8 cellular contexts compared by ENCODE assay signal in the genomic region with DNA sequence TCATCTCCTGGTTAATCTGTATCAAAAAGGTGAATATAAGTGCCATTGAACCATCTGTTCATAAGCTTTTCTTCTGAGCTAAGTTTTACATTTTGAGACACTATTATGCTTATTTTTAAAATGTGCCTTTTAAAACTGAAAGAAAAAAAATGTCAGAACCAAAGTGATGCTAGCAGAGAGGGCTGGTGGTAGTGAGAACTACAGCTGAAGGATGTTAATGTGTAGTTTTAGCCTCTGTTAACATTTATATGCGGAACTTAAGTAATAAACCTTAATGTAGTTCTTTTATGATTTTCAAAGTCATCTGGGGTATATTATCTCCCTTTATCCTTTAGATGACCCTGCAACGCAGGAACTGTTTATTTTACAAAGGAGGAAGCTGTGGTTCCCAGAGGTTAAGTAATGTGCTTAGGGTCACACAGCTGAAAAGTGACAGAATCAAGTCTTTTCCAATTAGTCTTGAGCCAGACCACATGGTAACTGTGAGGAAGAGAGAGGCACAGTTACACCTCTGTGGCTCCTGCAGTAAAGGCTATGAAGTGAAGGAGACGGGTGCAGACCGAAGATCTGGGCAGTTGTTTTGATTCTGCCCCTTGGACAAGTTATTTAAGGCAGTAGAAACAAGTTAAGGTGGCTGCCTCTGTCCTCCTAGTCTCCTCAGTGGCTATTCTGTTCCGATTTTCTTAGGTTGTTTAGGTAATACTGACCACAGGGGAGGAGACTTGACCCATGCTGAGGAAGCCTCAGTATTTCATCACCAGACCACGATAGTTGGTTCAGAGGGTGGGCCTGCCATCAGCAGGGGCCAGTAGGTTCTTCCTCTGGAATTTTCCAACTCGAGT. TPM values are rescaled to one million over a fixed set of nuclear protein-coding genes. Genes with fewer than 3 reads are reported as not detected.
DNase-seq lines count a peak whose midpoint lies in the region; ATAC-seq and TF ChIP-seq lines count a peak whose summit lies in the region.

No MANE protein-coding gene starts in this region.

- no peak for DNase-seq in Right ventricle myocardium inferior (ENCODE audit: missing footprints)
- DNase-seq in right atrium auricular region (ENCODE audit: low spot score): no peak
- DNase-seq in amniotic epithelial cell (ENCODE audit: low read depth): peak; percentile 87
- no peak for DNase-seq in cerebellum (ENCODE audit: low spot score)
- DNase-seq in activated CD4-positive, alpha-beta T cell treated with anti-CD3 and anti-CD28 coated beads, Interleukin-2, amount 50 U/mL, for 48 hours: no peak
- DNase-seq in stimulated activated CD4-positive, alpha-beta T cell treated with anti-CD3 and anti-CD28 coated beads, Interleukin-12 subunit alpha, Interleukin-12 subunit beta, amount 100 ng/mL, for 4 hours: no peak

- ATAC-seq in Right ventricle myocardium inferior (peak; percentile 82), HG03457 (IDR thresholded peaks at IDR 0.05; ENCODE audit: unreplicated experiment) (peak; percentile 70)

- no peaks in the 10 kb centered on the region for H3K36me3 ChIP-seq in right atrium auricular region
- no peaks in the 10 kb centered on the region for H3K36me3 ChIP-seq in neutrophil

- H3K4me3 ChIP-seq in right atrium auricular region (no peak overlapping the region), neutrophil (ENCODE audit: low read depth in 1 of 2, low read length in 1 of 2) (peak overlapping the region; percentile 49 to 54)

- H3K27ac ChIP-seq in right atrium auricular region (no peak overlapping the region), neutrophil (peak overlapping the region; percentile 95)

- no peaks in the 10 kb centered on the region for H3K4me1 ChIP-seq in right atrium auricular region
- peaks cover 80 to 96% of the 10 kb centered on the region in 2 experiments for H3K4me1 ChIP-seq in neutrophil (ENCODE audit: control insufficient read depth in 1 of 2, insufficient read depth in 1 of 2, low read depth in 1 of 2, low read length in 1 of 2)

- intact Hi-C loops in Right ventricle myocardium inferior (cut with DNase I): no loop called here

- no peaks in the 10 kb centered on the region for H3K27me3 ChIP-seq in right atrium auricular region
- H3K27me3 ChIP-seq in neutrophil: no peaks in the 10 kb centered on the region

- no peak for TF ChIP-seq CTCF in right atrium auricular region (IDR thresholded peaks at IDR 0.05)
- no peak for TF ChIP-seq CTCF in neutrophil (IDR thresholded peaks at IDR 0.05)

- H3K9me3 ChIP-seq in right atrium auricular region (no peaks in the 10 kb centered on the region), neutrophil (no peaks in the 10 kb centered on the region)

RNA-seq across cellular contexts. Expression of gene GNG2, which starts 23.9 kb away (rescaled TPM):
- total RNA-seq in Right ventricle myocardium inferior (15.5 TPM), right atrium auricular region (1 to 10 TPM; 5.9 to 6.3 TPM), cerebellum (405 TPM)

Comparison
In these comparisons a context has a peak if more than half of its experiments do, and no peak if none do; other contexts are left out.
1. H3K4me3 ChIP-seq: peak in neutrophil (2 of 2); none in right atrium auricular region (0 of 2).
2. RNA of gene GNG2, which starts 23.9 kb away (total RNA-seq): 405 TPM in cerebellum (single experiment); 15.5 TPM in Right ventricle myocardium inferior (single experiment) and 5.9 to 6.3 TPM in right atrium auricular region; every median in the first group is over 10 times any median in the second.